In the genomic region with DNA sequence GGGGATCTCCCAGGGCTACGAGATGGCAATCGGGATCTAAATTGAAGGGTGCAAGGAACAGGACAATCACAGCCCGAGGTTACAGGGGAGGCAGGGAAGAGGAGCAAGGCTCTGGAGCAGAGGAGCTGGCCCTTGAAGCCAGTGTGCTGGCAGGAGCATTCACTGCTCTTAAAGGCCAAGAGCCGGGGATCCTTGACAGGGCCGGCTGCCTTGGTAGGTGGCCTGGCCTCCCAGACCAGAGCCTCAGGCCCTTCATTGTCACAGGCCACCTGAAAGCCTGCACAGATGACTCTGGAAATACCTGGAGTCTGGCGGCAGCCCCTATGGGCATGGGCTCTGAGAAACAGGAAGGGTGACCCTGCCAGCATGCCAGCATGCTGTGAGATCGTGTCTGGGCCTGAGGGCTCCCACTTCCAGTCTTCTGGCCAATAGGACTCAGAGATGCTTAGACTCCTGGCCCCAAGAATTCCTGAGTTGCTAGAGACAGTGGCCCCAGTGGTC, we compare ENCODE assay signal across 20 cellular contexts. TPM values are rescaled to one million over a fixed set of nuclear protein-coding genes. Genes with fewer than 3 reads are reported as not detected.
A peak's percentile ranks its signal among the peaks of the same experiment; 100 is the strongest.
DNase-seq lines count a peak whose midpoint lies in the region; ATAC-seq and TF ChIP-seq lines count a peak whose summit lies in the region.
"Had no signal": no experiment of that assay in that cellular context is flagged by ENCODE, and none has a peak within 500 bp of the region (broad histone marks: within the 10 kb centered on the region; RNA-seq: fewer than 3 reads in every experiment).

No MANE protein-coding gene starts in this region.

- peaks cover 0 to 13% of the 10 kb centered on the region in 2 donors for H3K4me1 ChIP-seq in neuronal stem cell (ENCODE audit: control insufficient read depth in 2 of 2, insufficient read depth in 1 of 2, low read depth in 1 of 2, low read length in 2 of 2)
- H3K4me1 ChIP-seq: HAP-1 had no signal

- H2BK120ac ChIP-seq in neuronal stem cell (ENCODE audit: low read depth, low read length) = peak overlapping the region; percentile 5

- no peak for TF ChIP-seq CTCF in GM10248 (IDR thresholded peaks at IDR 0.05; ENCODE audit: control extremely low read depth, extremely low read depth, low read depth, missing control alignments)
- TF ChIP-seq CTCF in MCF 10A (IDR thresholded peaks at IDR 0.05; ENCODE audit: unreplicated experiment) = no peak

- H2AK5ac ChIP-seq in neuronal stem cell (ENCODE audit: low read depth, low read length) = peak overlapping the region; percentile 61

- ATAC-seq in left ventricle myocardium superior (peak; percentile 20), GM19395 (IDR thresholded peaks at IDR 0.05; ENCODE audit: unreplicated experiment) (no peak), GM21576 (IDR thresholded peaks at IDR 0.05; ENCODE audit: unreplicated experiment) (no peak), GM18909 (IDR thresholded peaks at IDR 0.05; ENCODE audit: poor library complexity, unreplicated experiment) (no peak)
- ATAC-seq: effector memory CD8-positive, alpha-beta T cell; naive thymus-derived CD8-positive, alpha-beta T cell had no signal

- no peak overlapping the region for H2BK15ac ChIP-seq in neuronal stem cell (ENCODE audit: low read length)

- peak; percentile 20 for DNase-seq in GM10248 (ENCODE audit: extremely low spot score)
- DNase-seq in MCF 10A (ENCODE audit: unreplicated experiment) = peak; percentile 25
- DNase-seq in left ventricle myocardium superior = no peak
- DNase-seq in neuronal stem cell (ENCODE audit: low spot score) = no peak
- DNase-seq in 8988T = no peak
- DNase-seq: activated CD4-positive, alpha-beta T cell treated with anti-CD3 and anti-CD28 coated beads, Interleukin-2, amount 50 U/mL, for 4 hours; activated T-cell treated with anti-CD3 and anti-CD28 coated beads, Interleukin-2, amount 50 U/mL, for 24 hours; effector memory CD8-positive, alpha-beta T cell; MG63; naive thymus-derived CD8-positive, alpha-beta T cell; NCI-H187; NCI-H510A treated with DMSO at 0.1 percent for 48 hours; retina; stimulated activated CD4-positive, alpha-beta T cell treated with anti-CD3 and anti-CD28 coated beads, Interleukin-1b, Interleukin-23, amount 100 ng/mL, for 48 hours had no signal

- no peaks in the 10 kb centered on the region for H3K27me3 ChIP-seq in neuronal stem cell (ENCODE audit: control insufficient read depth in 3 of 3, insufficient read depth in 3 of 3, low read depth in 1 of 3, low read length in 3 of 3)
- H3K27me3 ChIP-seq: MG63, suprapubic skin had no signal

- no peak overlapping the region for H4K91ac ChIP-seq in neuronal stem cell (ENCODE audit: low read depth, low read length, poor library complexity)

- H2BK5ac ChIP-seq in neuronal stem cell (ENCODE audit: low read length) = peak overlapping the region; percentile 11

- H4K8ac ChIP-seq in neuronal stem cell (ENCODE audit: low read depth, low read length) = no peak overlapping the region

- H2AFZ ChIP-seq in neuronal stem cell (ENCODE audit: low read length) = no peak overlapping the region

- no peaks in the 10 kb centered on the region for H3K27me3 Mint-ChIP-seq in MCF 10A (ENCODE audit: insufficient read depth, unreplicated experiment)
- H3K27me3 Mint-ChIP-seq: activated T-cell treated with anti-CD3 and anti-CD28 coated beads, Interleukin-2, amount 50 U/mL, for 24 hours; central memory CD8-positive, alpha-beta T cell; effector memory CD8-positive, alpha-beta T cell; naive thymus-derived CD8-positive, alpha-beta T cell had no signal

- POLR2A ChIA-PET in GM10248 (lab: Yijun Ruan, JAX) (no interaction called here), MCF 10A (lab: Yijun Ruan, JAX) (no interaction called here)

- peaks cover 6% of the 10 kb centered on the region for H3K4me1 Mint-ChIP-seq in MCF 10A (ENCODE audit: insufficient read depth, unreplicated experiment)
- H3K4me1 Mint-ChIP-seq: central memory CD8-positive, alpha-beta T cell had no signal

- no peak overlapping the region for H3K27ac Mint-ChIP-seq in MCF 10A (ENCODE audit: low read depth, unreplicated experiment)
- H3K27ac Mint-ChIP-seq: activated T-cell treated with anti-CD3 and anti-CD28 coated beads, Interleukin-2, amount 50 U/mL, for 24 hours had no signal

- H3K36me3 Mint-ChIP-seq in MCF 10A (ENCODE audit: insufficient read depth, unreplicated experiment) = no peaks in the 10 kb centered on the region

- intact Hi-C loops in MCF 10A (cut with micrococcal nuclease) = no loop called here
- intact Hi-C loops in left ventricle myocardium superior (cut with micrococcal nuclease) = no loop called here

- H3K4me2 ChIP-seq in neuronal stem cell (ENCODE audit: insufficient read depth, low read length, poor library complexity, severe bottlenecking) = no peak overlapping the region

- H3K27ac ChIP-seq in neuronal stem cell (replicated peaks; ENCODE audit: low read length) = no peak overlapping the region
- H3K27ac ChIP-seq: suprapubic skin had no signal

- H3K4me3 Mint-ChIP-seq in MCF 10A (ENCODE audit: unreplicated experiment) = no peak overlapping the region
- H3K4me3 Mint-ChIP-seq: activated T-cell treated with anti-CD3 and anti-CD28 coated beads, Interleukin-2, amount 50 U/mL, for 24 hours; central memory CD8-positive, alpha-beta T cell; effector memory CD8-positive, alpha-beta T cell; naive thymus-derived CD8-positive, alpha-beta T cell had no signal

- WGBS in neuronal stem cell (ENCODE audit: extremely low coverage in 2 of 2, insufficient read length in 2 of 2, insufficient replicate concordance in 1 of 2), 2 donors = no CpG with 5 or more reads among the region's 7 CpGs

- no peak overlapping the region for H3K14ac ChIP-seq in neuronal stem cell (ENCODE audit: low read length)

- H3K4me3 ChIP-seq in neuronal stem cell (ENCODE audit: low read length in 2 of 2) = no peak overlapping the region
- H3K4me3 ChIP-seq: HAP-1, MG63, suprapubic skin had no signal

- CTCF ChIA-PET in GM10248 (lab: Yijun Ruan, JAX) = no interaction called here
- CTCF ChIA-PET in MCF 10A (lab: Yijun Ruan, JAX) = no interaction called here

- H3K9ac ChIP-seq in neuronal stem cell (ENCODE audit: low read depth, low read length, poor library complexity) = no peak overlapping the region

- H3K9me3 Mint-ChIP-seq in MCF 10A (ENCODE audit: unreplicated experiment) = no peaks in the 10 kb centered on the region
- H3K9me3 Mint-ChIP-seq: activated T-cell treated with anti-CD3 and anti-CD28 coated beads, Interleukin-2, amount 50 U/mL, for 24 hours; central memory CD8-positive, alpha-beta T cell; effector memory CD8-positive, alpha-beta T cell; naive thymus-derived CD8-positive, alpha-beta T cell had no signal

- peak overlapping the region; percentile 23 for H3K18ac ChIP-seq in neuronal stem cell (ENCODE audit: low read length)

- H3K79me1 ChIP-seq in neuronal stem cell (ENCODE audit: low read depth, low read length) = peaks cover 4% of the 10 kb centered on the region

- no peak overlapping the region for H3K23ac ChIP-seq in neuronal stem cell (ENCODE audit: low read depth, low read length, poor library complexity)

- no TSS peak for BruUV-seq in MCF 10A (replicated peaks; lab: Mats Ljungman, UMichigan)

- H3K36me3 ChIP-seq in neuronal stem cell (replicated peaks in 1 of 2; ENCODE audit: control insufficient read depth in 2 of 2, insufficient read depth in 2 of 2, low read length in 2 of 2) = peaks cover 2 to 12% of the 10 kb centered on the region in 2 donors
- H3K36me3 ChIP-seq: MG63 had no signal

- H2BK12ac ChIP-seq in neuronal stem cell (ENCODE audit: low read length) = no peak overlapping the region

- no peaks in the 10 kb centered on the region for H3K9me3 ChIP-seq in neuronal stem cell (replicated peaks in 1 of 2; ENCODE audit: control insufficient read depth in 2 of 2, insufficient read depth in 1 of 2, low read depth in 1 of 2, low read length in 2 of 2)
- H3K9me3 ChIP-seq: HAP-1, MG63, suprapubic skin had no signal

- no peak overlapping the region for H3K4ac ChIP-seq in neuronal stem cell (ENCODE audit: low read length)

RNA-seq across cellular contexts. Expression of a gene that starts 38.7 kb away (rescaled TPM):
- total RNA-seq in MCF 10A (2022) (254 and 339 TPM in 2 replicates), left ventricle myocardium superior (119 TPM)
- 174 TPM for polyA plus RNA-seq in neuronal stem cell (2013, experiment 1 of 2)
- polyA plus RNA-seq in neuronal stem cell (2013, experiment 2 of 2) = 169 TPM

RNA-seq across cellular contexts. Expression of a gene that starts 52.5 kb away (rescaled TPM):
- total RNA-seq in MCF 10A (2022) = 0.19 and 0.47 TPM in 2 replicates
- 2.7 TPM for total RNA-seq in left ventricle myocardium superior
- 0.15 TPM for polyA plus RNA-seq in neuronal stem cell (2013, experiment 1 of 2)
- 0.21 TPM for polyA plus RNA-seq in neuronal stem cell (2013, experiment 2 of 2)

Comparison
In these comparisons a context has a peak if more than half of its experiments do, and no peak if none do; other contexts are left out.
1. DNase-seq: peak in GM10248 (single experiment) and MCF 10A (single experiment); none in left ventricle myocardium superior (single experiment), neuronal stem cell (single experiment) and 8988T (single experiment).